Comparison of ENCODE assay signal across 8 cellular contexts in genomic region chr10:22341190-22341935, GRCh38. TPM values are rescaled to one million over a fixed set of nuclear protein-coding genes. Genes with fewer than 3 reads are reported as not detected.
DNase-seq lines count a peak whose midpoint lies in the region; ATAC-seq and TF ChIP-seq lines count a peak whose summit lies in the region.

No MANE protein-coding gene starts in this region.

- no peak for DNase-seq in BJ (ENCODE audit: low read depth)
- peak; percentile 20 for DNase-seq in activated naive CD4-positive, alpha-beta T cell treated with anti-CD3 and anti-CD28 coated beads, Interleukin-2, amount 50 U/mL, for 16 hours
- no peak for DNase-seq in iPS DF 6.9 (ENCODE audit: low read depth, low spot score)
- no peak for DNase-seq in GM03348 (ENCODE audit: low spot score)
- DNase-seq in KBM-7, result no peak

- no CpG with 5 or more reads among the region's 40 CpGs for WGBS in iPS DF 6.9 (ENCODE audit: insufficient coverage, insufficient read length)

- in situ Hi-C loops in KBM-7 (cut with MboI; ENCODE audit: low pct_unique_long_range_greater_than_20kb, low sequenced_read_pairs), result no loop called here

- CTCF ChIA-PET in BJ (lab: Yijun Ruan, JAX), result no interaction called here

- peaks cover 45% of the 10 kb centered on the region for H3K27me3 ChIP-seq in BJ (ENCODE audit: control insufficient read depth, insufficient read depth, low read length)
- H3K27me3 ChIP-seq in iPS DF 6.9 (ENCODE audit: control insufficient read depth, insufficient read depth, low read length), result peaks cover 60% of the 10 kb centered on the region

- no peaks in the 10 kb centered on the region for H3K9me3 ChIP-seq in iPS DF 6.9 (ENCODE audit: control insufficient read depth, insufficient read depth, low read length)

- no peaks in the 10 kb centered on the region; the same call in 1 of the 2 replicates for H3K4me1 ChIP-seq in iPS DF 6.9 (ENCODE audit: control insufficient read depth, insufficient read depth, low read length)

- H3K36me3 ChIP-seq in BJ (ENCODE audit: control insufficient read depth, insufficient read depth, low read length), result no peaks in the 10 kb centered on the region
- H3K36me3 ChIP-seq in iPS DF 6.9 (ENCODE audit: control insufficient read depth, insufficient read depth, low read length), result no peaks in the 10 kb centered on the region

- no peak for TF ChIP-seq CTCF in BJ (IDR thresholded peaks at IDR 0.05; ENCODE audit: insufficient read depth, low read depth, low read length)

- POLR2A ChIA-PET in BJ (lab: Charles Lee), result no interaction called here

- H3K4me3 ChIP-seq in BJ (ENCODE audit: low read depth, low read length) (peak overlapping the region; percentile 76), iPS DF 6.9 (ENCODE audit: low read length) (peak overlapping the region; percentile 39; the same call in 1 of the 2 replicates), skin epidermis (peak overlapping the region; percentile 49 to 89 (median 66))

- ATAC-seq in GM19324 (IDR thresholded peaks at IDR 0.05; ENCODE audit: low FRiP score, unreplicated experiment) (peak; percentile 32), HG03457 (IDR thresholded peaks at IDR 0.05; ENCODE audit: unreplicated experiment) (peak; percentile 21)

- no peak overlapping the region for H3K27ac ChIP-seq in iPS DF 6.9 (ENCODE audit: low read length)
- peak overlapping the region in 20 of 21 experiments; percentile 70 to 97 (median 90) for H3K27ac ChIP-seq in skin epidermis

RNA-seq across cellular contexts. Expression of gene SPAG6, which starts 3.9 kb away (rescaled TPM):
- not detected in 2 replicates for polyA plus RNA-seq in BJ (2011; rRNA removed)
- not detected in 2 replicates for polyA minus RNA-seq in BJ (2011; rRNA and poly(A)+ RNA removed)

RNA-seq across cellular contexts. Expression of gene BMI1, which starts 20.5 kb away (rescaled TPM):
- 20.3 and 44.3 TPM in 2 replicates for polyA plus RNA-seq in BJ (2011; rRNA removed)
- polyA minus RNA-seq in BJ (2011; rRNA and poly(A)+ RNA removed), result 23.2 and 36.4 TPM in 2 replicates

RNA-seq across cellular contexts. Expression of gene COMMD3, which starts 25.2 kb away (rescaled TPM):
- polyA plus RNA-seq in BJ (2011; rRNA removed), result 20.9 and 45.9 TPM in 2 replicates
- 3.0 and 3.2 TPM in 2 replicates for polyA minus RNA-seq in BJ (2011; rRNA and poly(A)+ RNA removed)
